8 cellular contexts compared by ENCODE assay signal in genomic region chr17:31549121-31549524, GRCh38.
A peak's percentile ranks its signal among the peaks of the same experiment; 100 is the strongest.
DNase-seq lines count a peak whose midpoint lies in the region; ATAC-seq and TF ChIP-seq lines count a peak whose summit lies in the region.

No MANE protein-coding gene starts in this region.

- ATAC-seq in HG03066 (IDR thresholded peaks at IDR 0.05; ENCODE audit: low read depth, unreplicated experiment): peak; percentile 26

- TF ChIP-seq CTCF in VCaP (conservative IDR thresholded peaks at IDR 0.05): no peak
- no peak for TF ChIP-seq CTCF in foreskin fibroblast (IDR thresholded peaks at IDR 0.05; ENCODE audit: low read depth, low read length)
- no peak for TF ChIP-seq CTCF in parathyroid adenoma (IDR thresholded peaks at IDR 0.05)

- peak overlapping the region; percentile 89 for H2AFZ ChIP-seq in parathyroid adenoma

- H3K9ac ChIP-seq in parathyroid adenoma: no peak overlapping the region

- no peak for DNase-seq in activated naive CD4-positive, alpha-beta T cell (lab: John Stamatoyannopoulos, UW)
- DNase-seq in foreskin fibroblast (peak in 1 of 2 donors; percentile 44), UCSD-AML1 (lab: John Stamatoyannopoulos, UW; ENCODE audit: unreplicated experiment) (no peak), ecto neural progenitor cell (ENCODE audit: low spot score) (no peak)

- H3K36me3 Mint-ChIP-seq in activated naive CD4-positive, alpha-beta T cell treated with anti-CD3 and anti-CD28 coated beads, Interleukin-2, amount 50 U/mL, for 24 hours: no peaks in the 10 kb centered on the region

- peak overlapping the region; percentile 97 for H3K4me2 ChIP-seq in parathyroid adenoma (ENCODE audit: low read length)

- H3K4me1 Mint-ChIP-seq in activated naive CD4-positive, alpha-beta T cell treated with anti-CD3 and anti-CD28 coated beads, Interleukin-2, amount 50 U/mL, for 24 hours: peaks cover 22% of the 10 kb centered on the region

- no peaks in the 10 kb centered on the region for H3K27me3 Mint-ChIP-seq in activated naive CD4-positive, alpha-beta T cell treated with anti-CD3 and anti-CD28 coated beads, Interleukin-2, amount 50 U/mL, for 24 hours

- H3K27ac ChIP-seq in VCaP: peak overlapping the region; percentile 97
- H3K27ac ChIP-seq in parathyroid adenoma: peak overlapping the region; percentile 70

- peak overlapping the region; percentile 92 for H3K27ac Mint-ChIP-seq in activated naive CD4-positive, alpha-beta T cell treated with anti-CD3 and anti-CD28 coated beads, Interleukin-2, amount 50 U/mL, for 24 hours

- H3K4me3 Mint-ChIP-seq in activated naive CD4-positive, alpha-beta T cell treated with anti-CD3 and anti-CD28 coated beads, Interleukin-2, amount 50 U/mL, for 24 hours: peak overlapping the region; percentile 90

- H3K4me1 ChIP-seq in parathyroid adenoma: no peaks in the 10 kb centered on the region

- H3K9me3 Mint-ChIP-seq in activated naive CD4-positive, alpha-beta T cell treated with anti-CD3 and anti-CD28 coated beads, Interleukin-2, amount 50 U/mL, for 24 hours: no peaks in the 10 kb centered on the region

- H3K79me2 ChIP-seq in parathyroid adenoma: no peaks in the 10 kb centered on the region

- H3K4me3 ChIP-seq in foreskin fibroblast (ENCODE audit: low read depth in 1 of 2, low read length in 2 of 2) (peak overlapping the region; percentile 78 to 88), parathyroid adenoma (ENCODE audit: low read depth, low read length) (peak overlapping the region; percentile 87)

- H3K36me3 ChIP-seq in parathyroid adenoma (ENCODE audit: control insufficient read depth, insufficient read depth, low read length): no peaks in the 10 kb centered on the region

- no peaks in the 10 kb centered on the region for H3K27me3 ChIP-seq in parathyroid adenoma (ENCODE audit: control insufficient read depth, insufficient read depth, low read length)

- H3K9me3 ChIP-seq in parathyroid adenoma (ENCODE audit: control insufficient read depth, low read length): no peaks in the 10 kb centered on the region
